Comparison of ENCODE assay signal across 25 cellular contexts in the genomic region with DNA sequence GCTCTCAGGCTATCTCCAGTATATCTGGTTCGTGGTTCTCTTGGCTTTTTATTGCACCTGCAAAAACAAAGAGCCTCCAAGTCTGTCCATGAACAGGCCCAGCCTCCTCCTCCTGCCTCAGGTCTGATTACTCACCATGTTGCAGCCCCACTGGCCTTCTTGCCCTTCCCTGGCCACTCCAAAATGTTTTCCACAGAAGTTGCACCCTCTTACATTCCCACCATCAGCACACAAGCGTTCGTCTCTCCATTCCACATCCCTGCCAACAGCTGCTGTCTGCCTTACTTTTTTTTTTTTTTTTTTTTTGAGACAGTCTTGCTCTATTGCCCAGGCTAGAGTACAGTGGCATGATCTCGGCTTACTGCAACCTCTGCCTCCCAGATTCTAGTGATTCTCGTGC.
"Had no signal": no experiment of that assay in that cellular context is flagged by ENCODE, and none has a peak within 500 bp of the region (broad histone marks: within the 10 kb centered on the region; RNA-seq: fewer than 3 reads in every experiment).

No MANE protein-coding gene starts in this region.

- H3K27ac ChIP-seq: body of pancreas, esophagus muscularis mucosa, gastrocnemius medialis, neural progenitor cell, sigmoid colon, spleen, tibial artery had no signal

- H3K4me1 Mint-ChIP-seq: activated naive CD8-positive, alpha-beta T cell treated with anti-CD3 and anti-CD28 coated beads, Interleukin-2, amount 50 U/mL, for 24 hours; naive thymus-derived CD4-positive, alpha-beta T cell; neural progenitor cell; T-helper 17 cell had no signal

- DNase-seq: activated CD4-positive, alpha-beta T cell treated with anti-CD3 and anti-CD28 coated beads for 4 hours; activated CD4-positive, alpha-beta T cell treated with anti-CD3 and anti-CD28 coated beads, Interleukin-2, amount 50 U/mL, for 48 hours; activated CD4-positive, CD25-positive, alpha-beta regulatory T cell; activated naive CD4-positive, alpha-beta T cell; activated naive CD8-positive, alpha-beta T cell treated with anti-CD3 and anti-CD28 coated beads, Interleukin-2, amount 50 U/mL, for 24 hours; activated T-cell treated with anti-CD3 and anti-CD28 coated beads for 4 hours; body of pancreas; dermis blood vessel endothelial cell; effector CD8-positive, alpha-beta T cell; gastrocnemius medialis; head of caudate nucleus; left cardiac atrium; mesenchymal stem cell; naive thymus-derived CD4-positive, alpha-beta T cell; retina; sigmoid colon; spleen; stimulated activated CD4-positive, alpha-beta T cell treated with anti-CD3 and anti-CD28 coated beads, Interleukin-4, amount 100 ng/mL, for 1 hour; T-helper 17 cell; tibial artery had no signal

- H2AFZ ChIP-seq: neural progenitor cell had no signal

- ATAC-seq: activated naive CD8-positive, alpha-beta T cell treated with anti-CD3 and anti-CD28 coated beads, Interleukin-2, amount 50 U/mL, for 24 hours; body of pancreas; gastrocnemius medialis; left cardiac atrium; naive thymus-derived CD4-positive, alpha-beta T cell; T-helper 17 cell had no signal

- H3K4me1 ChIP-seq: body of pancreas, esophagus muscularis mucosa, gastrocnemius medialis, neural progenitor cell, sigmoid colon, spleen, tibial artery had no signal

- H3K4me3 ChIP-seq: body of pancreas, esophagus muscularis mucosa, gastrocnemius medialis, neural progenitor cell, sigmoid colon, spleen, tibial artery had no signal

- H3K27ac Mint-ChIP-seq: activated naive CD8-positive, alpha-beta T cell treated with anti-CD3 and anti-CD28 coated beads, Interleukin-2, amount 50 U/mL, for 24 hours; activated T-helper 2 cell treated with anti-CD3 and anti-CD28 coated beads, Interferon-gamma antibody, Interleukin-2, Interleukin-4, amounts not matched to agents 10 μg/mL and 5 μg/mL and 100 μg/mL, durations not matched to agents 14 hours and 24 hours and 36 hours; neural progenitor cell; progenitor cell of endocrine pancreas; stimulated activated naive CD8-positive, alpha-beta T cell treated with anti-CD3 and anti-CD28 coated beads, Interleukin-15, Interleukin-2, amounts not matched to agents 100 ng/mL and 50 ng/mL, for 24 hours; T-helper 17 cell had no signal

- H3K9me3 Mint-ChIP-seq: activated naive CD8-positive, alpha-beta T cell treated with anti-CD3 and anti-CD28 coated beads, Interleukin-2, amount 50 U/mL, for 24 hours; activated T-helper 2 cell treated with anti-CD3 and anti-CD28 coated beads, Interferon-gamma antibody, Interleukin-2, Interleukin-4, amounts not matched to agents 10 μg/mL and 5 μg/mL and 100 μg/mL, durations not matched to agents 14 hours and 24 hours and 36 hours; naive thymus-derived CD4-positive, alpha-beta T cell; neural progenitor cell; stimulated activated naive CD8-positive, alpha-beta T cell treated with anti-CD3 and anti-CD28 coated beads, Interleukin-15, Interleukin-2, amounts not matched to agents 100 ng/mL and 50 ng/mL, for 24 hours had no signal

- H3K27me3 Mint-ChIP-seq: activated naive CD8-positive, alpha-beta T cell treated with anti-CD3 and anti-CD28 coated beads, Interleukin-2, amount 50 U/mL, for 24 hours; naive thymus-derived CD4-positive, alpha-beta T cell; progenitor cell of endocrine pancreas; stimulated activated naive CD8-positive, alpha-beta T cell treated with anti-CD3 and anti-CD28 coated beads, Interleukin-15, Interleukin-2, amounts not matched to agents 100 ng/mL and 50 ng/mL, for 24 hours; T-helper 17 cell had no signal

- H3K9me3 ChIP-seq: body of pancreas, gastrocnemius medialis, spleen, tibial artery had no signal

- H3K4me2 ChIP-seq: neural progenitor cell had no signal

- H3K27me3 ChIP-seq: body of pancreas, esophagus muscularis mucosa, gastrocnemius medialis, neural progenitor cell, sigmoid colon, spleen, tibial artery had no signal

- H3K4me3 Mint-ChIP-seq: activated naive CD8-positive, alpha-beta T cell treated with anti-CD3 and anti-CD28 coated beads, Interleukin-2, amount 50 U/mL, for 24 hours; naive thymus-derived CD4-positive, alpha-beta T cell; neural progenitor cell; stimulated activated naive CD8-positive, alpha-beta T cell treated with anti-CD3 and anti-CD28 coated beads, Interleukin-15, Interleukin-2, amounts not matched to agents 100 ng/mL and 50 ng/mL, for 24 hours; T-helper 17 cell had no signal

- H3K9ac ChIP-seq: neural progenitor cell had no signal
